1 cellular context compared by ENCODE assay signal in genomic region chr22:24494182-24494534, GRCh38.
TF ChIP-seq lines count a peak whose summit lies in the region.

No MANE protein-coding gene starts in this region.

TF ChIP-seq in endothelial cell of umbilical vein, 7 proteins besides CTCF, POLR2A, EP300 and RAD21 (continued from another document):
- TF ChIP-seq, protein P1, sequence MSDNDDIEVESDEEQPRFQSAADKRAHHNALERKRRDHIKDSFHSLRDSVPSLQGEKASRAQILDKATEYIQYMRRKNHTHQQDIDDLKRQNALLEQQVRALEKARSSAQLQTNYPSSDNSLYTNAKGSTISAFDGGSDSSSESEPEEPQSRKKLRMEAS (IDR thresholded peaks at IDR 0.05; ENCODE audit: insufficient read depth, insufficient read length), result no peak
